8 cellular contexts compared by ENCODE assay signal in genomic region chr3:47522082-47522987, GRCh38. TPM values are rescaled to one million over a fixed set of nuclear protein-coding genes. Genes with fewer than 3 reads are reported as not detected.
DNase-seq lines count a peak whose midpoint lies in the region; ATAC-seq and TF ChIP-seq lines count a peak whose summit lies in the region.

No MANE protein-coding gene starts in this region.

- TF ChIP-seq POLR2A in ovary (IDR thresholded peaks at IDR 0.05) (no peak), thyroid gland (IDR thresholded peaks at IDR 0.05) (no peak)

- H3K4me1 ChIP-seq in SJSA1 (replicated peaks): peaks cover 4% of the 10 kb centered on the region; the same call in 1 of the 2 replicates
- H3K4me1 ChIP-seq in ovary (ENCODE audit: insufficient read depth): peaks cover 2% of the 10 kb centered on the region
- peaks cover 15 to 19% of the 10 kb centered on the region in 2 donors for H3K4me1 ChIP-seq in thyroid gland

- H3K27me3 ChIP-seq in BJ (ENCODE audit: control insufficient read depth, insufficient read depth, low read length) (no peaks in the 10 kb centered on the region), SJSA1 (replicated peaks) (no peaks in the 10 kb centered on the region), ovary (no peaks in the 10 kb centered on the region), thyroid gland (no peaks in the 10 kb centered on the region)

- TF ChIP-seq CTCF in BJ (IDR thresholded peaks at IDR 0.05; ENCODE audit: insufficient read depth, low read depth, low read length) (peak; percentile 84), ovary (IDR thresholded peaks at IDR 0.05) (peak; percentile 90 to 93 (median 91)), thyroid gland (IDR thresholded peaks at IDR 0.05) (peak; percentile 67 to 96 (median 93))

- DNase-seq in BJ (ENCODE audit: low read depth) (peak; percentile 41), NAMALWA (ENCODE audit: low spot score) (peak; percentile 80), SJSA1 (ENCODE audit: low read depth in 1 of 2, low spot score in 2 of 2) (peak; percentile 57 to 81), globus pallidus (ENCODE audit: low spot score) (peak; percentile 84), ovary (peak; percentile 77 to 90 (median 85)), thyroid gland (peak; percentile 82 to 83)
- DNase-seq in activated naive CD4-positive, alpha-beta T cell (lab: John Stamatoyannopoulos, UW): peak in 3 of 4 experiments; percentile 30 to 53 (median 35)

- H3K27ac ChIP-seq in SJSA1 (no peak overlapping the region), ovary (no peak overlapping the region), thyroid gland (no peak overlapping the region)

- POLR2A ChIA-PET in BJ (lab: Charles Lee): interaction anchor here (0.5 kb wide), 2 partner anchors 55 to 256 kb away, joined by 3 to 6 read pairs; no protein-coding TSS in a partner anchor

- peak; percentile 45 for ATAC-seq in GM21367 (IDR thresholded peaks at IDR 0.05; ENCODE audit: unreplicated experiment)

- WGBS in ovary, 3 donors: 33 to 36% (median 35%) methylated on average over 15 of the region's 15 CpGs
- 33 to 40% methylated on average over 13 to 15 of the region's 15 CpGs for WGBS in thyroid gland, 2 donors

- no peak overlapping the region for H3K4me3 ChIP-seq in BJ (ENCODE audit: low read depth, low read length)
- no peak overlapping the region for H3K4me3 ChIP-seq in SJSA1
- H3K4me3 ChIP-seq in ovary: no peak overlapping the region
- no peak overlapping the region for H3K4me3 ChIP-seq in thyroid gland (replicated peaks in 1 of 3)

- H3K9me3 ChIP-seq in SJSA1 (replicated peaks) (no peaks in the 10 kb centered on the region), ovary (no peaks in the 10 kb centered on the region), thyroid gland (no peaks in the 10 kb centered on the region)

- CTCF ChIA-PET in BJ (lab: Yijun Ruan, JAX): interaction anchor here (0.6 to 3.9 kb wide), 29 partner anchors 9 to 636 kb away, joined by 3 to 62 read pairs (median 3); partner anchors contain the start of genes DHX30, ELP6 and SMARCC1

- H3K36me3 ChIP-seq in BJ (ENCODE audit: control insufficient read depth, insufficient read depth, low read length) (no peaks in the 10 kb centered on the region), SJSA1 (no peaks in the 10 kb centered on the region), ovary (no peaks in the 10 kb centered on the region), thyroid gland (no peaks in the 10 kb centered on the region)

- TF ChIP-seq EP300 in ovary (IDR thresholded peaks at IDR 0.05): no peak

- intact Hi-C loops in ovary (cut with DNase I) (loop anchor here (2.0 to 10.0 kb wide), 3 partner anchors 265 to 632 kb away; no protein-coding TSS in a partner anchor), thyroid gland (cut with DNase I) (no loop called here)

RNA-seq across cellular contexts. Expression of gene ELP6, which starts 8.8 kb away (rescaled TPM):
- polyA plus RNA-seq in BJ (2011; rRNA removed) (65.1 and 66.8 TPM in 2 replicates), ovary (10 to 100 TPM; 24.6 to 32.8 TPM)
- 17.9 and 34.1 TPM in 2 replicates for polyA minus RNA-seq in BJ (2011; rRNA and poly(A)+ RNA removed)
- 28.7 and 39.1 TPM in 2 replicates for total RNA-seq in SJSA1 (2014; rRNA removed; shearing (Covaris generic))
- total RNA-seq in ovary (10 to 100 TPM; 20.1 to 30.3 (median 25.0) TPM), thyroid gland (10 to 100 TPM; 25.3 to 42.7 (median 35.5) TPM)

RNA-seq across cellular contexts. Expression of gene SCAP, which starts 46.6 kb away (rescaled TPM):
- polyA plus RNA-seq in BJ (2011; rRNA removed) (17.3 and 30.2 TPM in 2 replicates), ovary (100 to 1,000 TPM in 1 of 2 donors, 10 to 100 TPM in 1; 52.4 to 192 TPM)
- 53.3 and 61.8 TPM in 2 replicates for polyA minus RNA-seq in BJ (2011; rRNA and poly(A)+ RNA removed)
- total RNA-seq in SJSA1 (2014; rRNA removed; shearing (Covaris generic)): 32.6 and 33.5 TPM in 2 replicates
- total RNA-seq in ovary (100 to 1,000 TPM in 1 of 7 donors, 10 to 100 TPM in 6; 53.7 to 104 (median 80.9) TPM), thyroid gland (100 to 1,000 TPM in 1 of 4 donors, 10 to 100 TPM in 3; 56.8 to 102 (median 88.8) TPM)

RNA-seq across cellular contexts. Expression of gene CSPG5, which starts 56.3 kb away (rescaled TPM):
- polyA plus RNA-seq in BJ (2011; rRNA removed): 0.04 and 0.05 TPM in 2 replicates
- 0.15 TPM in 1 of 2 replicates, not detected in the other for polyA minus RNA-seq in BJ (2011; rRNA and poly(A)+ RNA removed)
- total RNA-seq in SJSA1 (2014; rRNA removed; shearing (Covaris generic)): 0.24 TPM in 1 of 2 replicates, not detected in the other
- total RNA-seq in ovary: under 1 TPM in 5 of 7 donors, not detected in 2; 0.11 to 0.45 (median 0.30) TPM
- polyA plus RNA-seq in ovary: under 1 TPM; 0.22 to 0.42 TPM
- 1 to 10 TPM in 1 of 4 donors, under 1 TPM in 3; 0.54 to 1.8 (median 0.68) TPM for total RNA-seq in thyroid gland

Comparison
In these comparisons a context has a peak if more than half of its experiments do, and no peak if none do; other contexts are left out.
1. DNase-seq: peak in every context shown above with its lines; median percentile 85 in ovary; 84 in globus pallidus; 82 in thyroid gland; 80 in NAMALWA; 69 in SJSA1; 41 in BJ; 35 in activated naive CD4-positive, alpha-beta T cell.